Comparison of ENCODE assay signal across 9 cellular contexts in the genomic region with DNA sequence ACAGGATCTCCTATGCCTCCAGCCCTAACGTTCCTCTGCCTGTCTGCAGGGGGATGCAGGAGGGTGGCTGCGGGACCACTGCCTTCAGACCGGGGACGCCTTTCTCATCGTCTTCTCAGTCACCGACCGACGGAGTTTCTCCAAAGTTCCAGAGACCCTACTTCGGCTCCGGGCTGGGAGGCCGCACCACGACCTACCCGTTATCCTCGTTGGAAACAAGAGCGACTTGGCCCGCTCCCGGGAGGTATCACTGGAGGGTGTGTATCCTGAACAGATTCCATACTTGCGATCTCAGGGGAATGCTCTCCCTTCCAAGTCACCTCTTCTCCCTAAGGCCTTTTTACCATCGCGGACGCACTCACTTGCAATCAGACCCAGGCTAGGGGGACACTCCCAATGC. TPM values are rescaled to one million over a fixed set of nuclear protein-coding genes. Genes with fewer than 3 reads are reported as not detected.
DNase-seq lines count a peak whose midpoint lies in the region; ATAC-seq and TF ChIP-seq lines count a peak whose summit lies in the region.
"Had no signal": no experiment of that assay in that cellular context is flagged by ENCODE, and none has a peak within 500 bp of the region (broad histone marks: within the 10 kb centered on the region; RNA-seq: fewer than 3 reads in every experiment).

No MANE protein-coding gene starts in this region.

- H3K4me1 ChIP-seq in Panc1 (ENCODE audit: control insufficient read depth, insufficient read depth, low read length) (peaks cover 5% of the 10 kb centered on the region; the same call in 1 of the 2 replicates), esophagus squamous epithelium (peaks cover 19 to 77% (median 21%) of the 10 kb centered on the region in 3 donors), psoas muscle (no peaks in the 10 kb centered on the region)

- TF ChIP-seq CTCF in Panc1 (IDR thresholded peaks at IDR 0.05) (no peak), esophagus squamous epithelium (IDR thresholded peaks at IDR 0.05) (no peak), psoas muscle (IDR thresholded peaks at IDR 0.05) (no peak)

- POLR2A ChIA-PET in Panc1 (lab: Charles Lee), result no interaction called here

- WGBS in esophagus squamous epithelium, 2 donors, result 86 to 87% methylated on average over 10 of the region's 21 CpGs
- WGBS in psoas muscle, 3 donors, result 87 to 89% (median 89%) methylated on average over 21 of the region's 21 CpGs

- H3K27ac ChIP-seq in Panc1 (ENCODE audit: low read length) (no peak overlapping the region), esophagus squamous epithelium (peak overlapping the region; percentile 77 to 92 (median 84)), psoas muscle (no peak overlapping the region)

- H3K36me3 ChIP-seq in Panc1 (ENCODE audit: control insufficient read depth, insufficient read depth, low read length) (no peaks in the 10 kb centered on the region), esophagus squamous epithelium (no peaks in the 10 kb centered on the region), psoas muscle (ENCODE audit: insufficient read depth in 1 of 2, low read depth in 1 of 2) (no peaks in the 10 kb centered on the region)
- H3K36me3 ChIP-seq: pancreas had no signal

- DNase-seq in Panc1 (ENCODE audit: low read depth, low spot score) (no peak), esophagus squamous epithelium (lab: John Stamatoyannopoulos, UW) (no peak), psoas muscle (peak in 1 of 2 donors; percentile 57), NCI-H446 treated with DMSO at 0.1 percent for 48 hours (lab: John Stamatoyannopoulos, UW) (no peak)
- DNase-seq in activated CD8-positive, alpha-beta memory T cell treated with anti-CD3 and anti-CD28 coated beads, Interleukin-2, amount 50 U/mL, for 48 hours, result no peak

- H3K27me3 ChIP-seq in Panc1 (ENCODE audit: control insufficient read depth, insufficient read depth, low read length) (no peaks in the 10 kb centered on the region), esophagus squamous epithelium (no peaks in the 10 kb centered on the region), psoas muscle (ENCODE audit: insufficient read depth in 3 of 3, low read length in 2 of 3) (peaks cover 0 to 26% (median 0%) of the 10 kb centered on the region in 3 donors)
- H3K27me3 ChIP-seq: pancreas had no signal

- H3K4me3 ChIP-seq in GM08714 (ENCODE audit: low read length) (peak overlapping the region; percentile 3; the same call in 1 of the 2 replicates), Panc1 (ENCODE audit: low read depth in 2 of 2, low read length in 2 of 2) (peak overlapping the region; percentile 53 to 78), esophagus squamous epithelium (peak overlapping the region in 2 of 4 donors; percentile 60 to 70), psoas muscle (peak overlapping the region; percentile 65)

- BruUV-seq in Panc1 (replicated peaks; lab: Mats Ljungman, UMichigan), result no TSS peak

- in situ Hi-C loops in Panc1 (cut with HindIII; ENCODE audit: low pct_unique_long_range_greater_than_20kb, low sequenced_read_pairs), result no loop called here

- ATAC-seq in Panc1 (no peak), psoas muscle (no peak), HG03460 (IDR thresholded peaks at IDR 0.05; ENCODE audit: unreplicated experiment) (no peak), GM21529 (IDR thresholded peaks at IDR 0.05; ENCODE audit: unreplicated experiment) (no peak)

- CTCF ChIA-PET in Panc1 (lab: Charles Lee), result no interaction called here

- no peak for TF ChIP-seq POLR2A in esophagus squamous epithelium (IDR thresholded peaks at IDR 0.05)

- H3K9me3 ChIP-seq in Panc1 (ENCODE audit: control insufficient read depth, insufficient read depth, low read depth, low read length) (no peaks in the 10 kb centered on the region), esophagus squamous epithelium (no peaks in the 10 kb centered on the region), psoas muscle (no peaks in the 10 kb centered on the region)
- H3K9me3 ChIP-seq: pancreas had no signal

- intact Hi-C loops in Panc1 (cut with micrococcal nuclease; ENCODE audit: unreplicated experiment), result no loop called here
- intact Hi-C loops in esophagus squamous epithelium (cut with DNase I), result no loop called here
- intact Hi-C loops in psoas muscle (cut with DNase I), result no loop called here

RNA-seq across cellular contexts. Expression of gene REM2, which starts 3.0 kb away (rescaled TPM):
- total RNA-seq in Panc1 (2021; ENCODE audit: unreplicated experiment) (0.18 TPM), esophagus squamous epithelium (under 1 TPM; 0.19 to 0.83 (median 0.32) TPM), psoas muscle (under 1 TPM in 2 of 4 donors, not detected in 2; 0.21 to 0.34 TPM)
- polyA plus RNA-seq in Panc1 (2012; ENCODE audit: insufficient read length), result 0.31 TPM
- under 1 TPM; 0.05 to 0.18 (median 0.10) TPM for polyA plus RNA-seq in psoas muscle

RNA-seq across cellular contexts. Expression of gene LRP10, which starts 14.4 kb away (rescaled TPM):
- 78.3 TPM for total RNA-seq in Panc1 (2021; ENCODE audit: unreplicated experiment)
- 156 TPM for polyA plus RNA-seq in Panc1 (2012; ENCODE audit: insufficient read length)
- total RNA-seq in esophagus squamous epithelium, result 100 to 1,000 TPM; 111 to 314 (median 128) TPM
- 10 to 100 TPM; 30.9 to 50.6 (median 40.6) TPM for total RNA-seq in psoas muscle
- 10 to 100 TPM; 18.1 to 42.7 (median 25.1) TPM for polyA plus RNA-seq in psoas muscle

RNA-seq across cellular contexts. Expression of gene RBM23, which starts 33.0 kb away (rescaled TPM):
- total RNA-seq in Panc1 (2021; ENCODE audit: unreplicated experiment), result 47.2 TPM
- polyA plus RNA-seq in Panc1 (2012; ENCODE audit: insufficient read length), result 49.5 TPM
- 100 to 1,000 TPM in 1 of 4 donors, 10 to 100 TPM in 3; 40.0 to 101 (median 58.9) TPM for total RNA-seq in esophagus squamous epithelium
- total RNA-seq in psoas muscle, result 10 to 100 TPM; 25.4 to 42.1 (median 27.8) TPM
- 10 to 100 TPM; 18.4 to 35.7 (median 20.1) TPM for polyA plus RNA-seq in psoas muscle

RNA-seq across cellular contexts. Expression of gene PRMT5, which starts 43.2 kb away (rescaled TPM):
- total RNA-seq in Panc1 (2021; ENCODE audit: unreplicated experiment) (108 TPM), esophagus squamous epithelium (10 to 100 TPM; 36.5 to 75.0 (median 66.1) TPM), psoas muscle (10 to 100 TPM; 67.5 to 80.4 (median 74.1) TPM)
- polyA plus RNA-seq in Panc1 (2012; ENCODE audit: insufficient read length), result 200 TPM
- polyA plus RNA-seq in psoas muscle, result 10 to 100 TPM; 45.3 to 99.5 (median 88.6) TPM

RNA-seq across cellular contexts. Expression of gene MMP14, which starts 49.6 kb away (rescaled TPM):
- 32.9 TPM for total RNA-seq in Panc1 (2021; ENCODE audit: unreplicated experiment)
- polyA plus RNA-seq in Panc1 (2012; ENCODE audit: insufficient read length), result 47.8 TPM
- 100 to 1,000 TPM in 3 of 4 donors, 10 to 100 TPM in 1; 67.9 to 127 (median 102) TPM for total RNA-seq in esophagus squamous epithelium
- total RNA-seq in psoas muscle, result 10 to 100 TPM in 3 of 4 donors, 1 to 10 TPM in 1; 9.6 to 18.5 (median 14.7) TPM
- polyA plus RNA-seq in psoas muscle, result 10 to 100 TPM in 2 of 3 donors, 1 to 10 TPM in 1; 7.6 to 15.1 (median 10.0) TPM

Comparison
In these comparisons a context has a peak if more than half of its experiments do, and no peak if none do; other contexts are left out.
1. H3K27ac ChIP-seq: peak in esophagus squamous epithelium (4 of 4); none in Panc1 (single experiment) and psoas muscle (single experiment).